Comparison of ENCODE assay signal across 8 cellular contexts in genomic region chr14:105075364-105076295, GRCh38. TPM values are rescaled to one million over a fixed set of nuclear protein-coding genes. Genes with fewer than 3 reads are reported as not detected.
DNase-seq lines count a peak whose midpoint lies in the region; ATAC-seq and TF ChIP-seq lines count a peak whose summit lies in the region.

No MANE protein-coding gene starts in this region.

- WGBS in aorta, 2 donors = 9 to 11% methylated on average over 23 to 24 of the region's 24 CpGs

- H3K27me3 ChIP-seq in RWPE2 (ENCODE audit: insufficient read depth, poor library complexity, severe bottlenecking) (peaks cover 11% of the 10 kb centered on the region), aorta (ENCODE audit: control insufficient read depth in 1 of 2, insufficient read depth in 2 of 2, low read length in 1 of 2) (no peaks in the 10 kb centered on the region)

- no peak for TF ChIP-seq CTCF in RWPE2 (IDR thresholded peaks at IDR 0.05; ENCODE audit: poor library complexity, severe bottlenecking)

- H3K4me1 ChIP-seq in RWPE2 (ENCODE audit: insufficient read depth, poor library complexity, severe bottlenecking) (peaks cover 2% of the 10 kb centered on the region), aorta (ENCODE audit: control insufficient read depth in 1 of 2, insufficient read depth in 2 of 2, low read length in 2 of 2) (no peaks in the 10 kb centered on the region)

- no peak overlapping the region for H3K27ac ChIP-seq in RWPE2 (ENCODE audit: poor library complexity, severe bottlenecking)
- H3K27ac ChIP-seq in aorta (ENCODE audit: low read depth in 1 of 2, low read length in 2 of 2) = no peak overlapping the region

- no peaks in the 10 kb centered on the region for H3K36me3 ChIP-seq in RWPE2 (ENCODE audit: low read depth)
- H3K36me3 ChIP-seq in aorta (ENCODE audit: control insufficient read depth in 1 of 2, insufficient read depth in 2 of 2, low read length in 1 of 2) = no peaks in the 10 kb centered on the region

- H3K9me3 ChIP-seq in RWPE2 (ENCODE audit: severe bottlenecking) = no peaks in the 10 kb centered on the region
- no peaks in the 10 kb centered on the region for H3K9me3 ChIP-seq in aorta (ENCODE audit: control insufficient read depth, low read length)

- H3K4me3 ChIP-seq in RWPE2 (ENCODE audit: severe bottlenecking) = no peak overlapping the region
- H3K4me3 ChIP-seq in aorta (ENCODE audit: low read length in 2 of 2) = no peak overlapping the region

- DNase-seq in activated CD4-positive, alpha-beta T cell treated with anti-CD3 and anti-CD28 coated beads for 48 hours = peak; percentile 63
- DNase-seq in activated CD4-positive, alpha-beta T cell treated with anti-CD3 and anti-CD28 coated beads, Interleukin-2, amount 50 U/mL, for 48 hours = no peak
- DNase-seq in RWPE2 (ENCODE audit: low spot score) = no peak
- peak; percentile 79 for DNase-seq in left ventricle myocardium superior
- DNase-seq in aorta = peak; percentile 77 to 82
- DNase-seq in HK-2 (ENCODE audit: unreplicated experiment) = no peak
- DNase-seq in occipital lobe (lab: John Stamatoyannopoulos, UW) = no peak

- intact Hi-C loops in left ventricle myocardium superior (cut with micrococcal nuclease) = no loop called here
- intact Hi-C loops in aorta (cut with DNase I) = no loop called here

- ATAC-seq in HG03103 (IDR thresholded peaks at IDR 0.05; ENCODE audit: low read depth, unreplicated experiment) (peak; percentile 45), RWPE2 (ENCODE audit: low read depth) (peak; percentile 43), left ventricle myocardium superior (peak; percentile 83), aorta (ENCODE audit: low FRiP score) (no peak)

RNA-seq across cellular contexts. Expression of gene GPR132, which starts 10.4 kb away (rescaled TPM):
- 1.3 TPM for total RNA-seq in left ventricle myocardium superior
- total RNA-seq in aorta = 1 to 10 TPM; 2.9 to 5.0 TPM
- 1 to 10 TPM in 1 of 2 donors, not detected in 1; 1.0 TPM for polyA plus RNA-seq in aorta
- 0.94 TPM for total RNA-seq in occipital lobe

RNA-seq across cellular contexts. Expression of gene CDCA4, which starts 54.7 kb away (rescaled TPM):
- total RNA-seq in left ventricle myocardium superior (1.9 TPM), aorta (1 to 10 TPM; 4.1 to 5.9 TPM), occipital lobe (11.1 TPM)
- 1 to 10 TPM; 3.0 to 3.7 TPM for polyA plus RNA-seq in aorta

Comparison
In these comparisons a context has a peak if more than half of its experiments do, and no peak if none do; other contexts are left out.
1. DNase-seq: peak in activated CD4-positive, alpha-beta T cell treated with anti-CD3 and anti-CD28 coated beads for 48 hours (single experiment), left ventricle myocardium superior (single experiment) and aorta (2 of 2); none in activated CD4-positive, alpha-beta T cell treated with anti-CD3 and anti-CD28 coated beads, Interleukin-2, amount 50 U/mL, for 48 hours (0 of 2), RWPE2 (single experiment), HK-2 (single experiment) and occipital lobe (single experiment).